Comparison of ENCODE assay signal across 8 cellular contexts in genomic region chr2:218607436-218608115, GRCh38. TPM values are rescaled to one million over a fixed set of nuclear protein-coding genes. Genes with fewer than 3 reads are reported as not detected.
DNase-seq lines count a peak whose midpoint lies in the region; ATAC-seq and TF ChIP-seq lines count a peak whose summit lies in the region.

Gene PLCD4 (plus strand): TSS chr2:218607899. CDS start chr2:218615740, 7,841 bp downstream.

- ATAC-seq in esophagus mucosa, result peak; percentile 70
- ATAC-seq in stimulated activated naive B cell treated with anti-CD40 and anti-IgM and Interleukin-4, amounts not matched to agents 10 μg/mL and 1 μg/mL and 100 μg/mL, for 72 hours (replicated peaks), result no peak

- no peaks in the 10 kb centered on the region for H3K36me3 Mint-ChIP-seq in nephron progenitor cell (ENCODE audit: low read depth)
- no peaks in the 10 kb centered on the region for H3K36me3 Mint-ChIP-seq in stimulated activated naive B cell treated with anti-CD40 and anti-IgM and Interleukin-4, amounts not matched to agents 10 μg/mL and 1 μg/mL and 100 μg/mL, for 72 hours

- no peaks in the 10 kb centered on the region for H3K9me3 Mint-ChIP-seq in nephron progenitor cell
- H3K9me3 Mint-ChIP-seq in stimulated activated naive B cell treated with anti-CD40 and anti-IgM and Interleukin-4, amounts not matched to agents 10 μg/mL and 1 μg/mL and 100 μg/mL, for 72 hours, result no peaks in the 10 kb centered on the region

- peaks cover 27% of the 10 kb centered on the region for H3K27me3 Mint-ChIP-seq in nephron progenitor cell (ENCODE audit: low read depth, poor library complexity)
- peaks cover 12 to 15% of the 10 kb centered on the region in 2 donors for H3K27me3 Mint-ChIP-seq in stimulated activated naive B cell treated with anti-CD40 and anti-IgM and Interleukin-4, amounts not matched to agents 10 μg/mL and 1 μg/mL and 100 μg/mL, for 72 hours

- peak within 1 kb of the TSS; percentile 86 for H3K27ac Mint-ChIP-seq in nephron progenitor cell
- no peak within 1 kb of the TSS for H3K27ac Mint-ChIP-seq in stimulated activated naive B cell treated with anti-CD40 and anti-IgM and Interleukin-4, amounts not matched to agents 10 μg/mL and 1 μg/mL and 100 μg/mL, for 72 hours

- peak within 1 kb of the TSS; percentile 55 for H3K4me3 Mint-ChIP-seq in nephron progenitor cell
- no peak within 1 kb of the TSS for H3K4me3 Mint-ChIP-seq in stimulated activated naive B cell treated with anti-CD40 and anti-IgM and Interleukin-4, amounts not matched to agents 10 μg/mL and 1 μg/mL and 100 μg/mL, for 72 hours

- DNase-seq in AG20443 (ENCODE audit: low spot score) (peak; percentile 82), NCI-H69 (lab: John Stamatoyannopoulos, UW) (peak; percentile 85), nephron progenitor cell (peak; percentile 15), middle frontal gyrus (ENCODE audit: extremely low spot score, low spot score) (no peak), HK-2 (ENCODE audit: unreplicated experiment) (no peak), GM10266 (ENCODE audit: extremely low spot score) (no peak)
- DNase-seq in stimulated activated naive B cell treated with anti-CD40 and anti-IgM and Interleukin-4, amounts not matched to agents 10 μg/mL and 1 μg/mL and 100 μg/mL, for 72 hours, result no peak

- no peak for TF ChIP-seq CTCF in nephron progenitor cell (IDR thresholded peaks at IDR 0.05)
- no peak for TF ChIP-seq CTCF in GM10266 (IDR thresholded peaks at IDR 0.05; ENCODE audit: control insufficient read depth, insufficient read depth, low read depth, missing control alignments)

- peaks cover 28% of the 10 kb centered on the region for H3K4me1 Mint-ChIP-seq in nephron progenitor cell
- H3K4me1 Mint-ChIP-seq in stimulated activated naive B cell treated with anti-CD40 and anti-IgM and Interleukin-4, amounts not matched to agents 10 μg/mL and 1 μg/mL and 100 μg/mL, for 72 hours, result no peaks in the 10 kb centered on the region

RNA-seq across cellular contexts. Expression of gene PLCD4, which starts in this region (rescaled TPM):
- total RNA-seq in esophagus mucosa, result 5.7 TPM

Comparison
In these comparisons a context has a peak if more than half of its experiments do, and no peak if none do; other contexts are left out.
1. DNase-seq: peak in AG20443 (single experiment), NCI-H69 (single experiment) and nephron progenitor cell (single experiment); none in middle frontal gyrus (single experiment), HK-2 (single experiment), GM10266 (single experiment) and stimulated activated naive B cell treated with anti-CD40 and anti-IgM and Interleukin-4, amounts not matched to agents 10 μg/mL and 1 μg/mL and 100 μg/mL, for 72 hours (single experiment).